Comparison of ENCODE assay signal across 8 cellular contexts in genomic region chr5:56328753-56329560, GRCh38.
A peak's percentile ranks its signal among the peaks of the same experiment; 100 is the strongest.
DNase-seq lines count a peak whose midpoint lies in the region; ATAC-seq and TF ChIP-seq lines count a peak whose summit lies in the region.

No MANE protein-coding gene starts in this region.

- H3K18ac ChIP-seq in neuronal stem cell (ENCODE audit: low read length): no peak overlapping the region

- no peaks in the 10 kb centered on the region for H3K27me3 ChIP-seq in neuronal stem cell (ENCODE audit: control insufficient read depth in 3 of 3, insufficient read depth in 3 of 3, low read depth in 1 of 3, low read length in 3 of 3)
- no peaks in the 10 kb centered on the region for H3K27me3 ChIP-seq in ascending aorta

- no peaks in the 10 kb centered on the region for H3K36me3 ChIP-seq in neuronal stem cell (replicated peaks in 1 of 2; ENCODE audit: control insufficient read depth in 2 of 2, insufficient read depth in 2 of 2, low read length in 2 of 2)
- H3K36me3 ChIP-seq in ascending aorta: no peaks in the 10 kb centered on the region

- H4K91ac ChIP-seq in neuronal stem cell (ENCODE audit: low read depth, low read length, poor library complexity): no peak overlapping the region

- TF ChIP-seq CTCF in endothelial cell (IDR thresholded peaks at IDR 0.05; ENCODE audit: unreplicated experiment): no peak
- TF ChIP-seq CTCF in ascending aorta (IDR thresholded peaks at IDR 0.05): no peak

- H3K27ac ChIP-seq in neuronal stem cell (replicated peaks; ENCODE audit: low read length) (no peak overlapping the region), ascending aorta (no peak overlapping the region)

- peak overlapping the region; percentile 87 for H3K27ac Mint-ChIP-seq in activated CD8-positive, alpha-beta memory T cell treated with anti-CD3 and anti-CD28 coated beads, Interleukin-2, amount 10 ng/mL, durations not matched to agents 7 days and 5 days
- H3K27ac Mint-ChIP-seq in memory B cell: peak overlapping the region; percentile 93
- no peak overlapping the region for H3K27ac Mint-ChIP-seq in endothelial cell (ENCODE audit: unreplicated experiment)

- no peak overlapping the region for H2BK15ac ChIP-seq in neuronal stem cell (ENCODE audit: low read length)

- no peak overlapping the region for H2AK5ac ChIP-seq in neuronal stem cell (ENCODE audit: low read depth, low read length)

- peaks cover 0 to 9% of the 10 kb centered on the region in 2 donors for H3K4me1 ChIP-seq in neuronal stem cell (ENCODE audit: control insufficient read depth in 2 of 2, insufficient read depth in 1 of 2, low read depth in 1 of 2, low read length in 2 of 2)
- H3K4me1 ChIP-seq in ascending aorta: peaks cover 3% of the 10 kb centered on the region in 2 donors

- no peak overlapping the region for H3K9ac ChIP-seq in neuronal stem cell (ENCODE audit: low read depth, low read length, poor library complexity)

- H3K4me1 Mint-ChIP-seq in activated CD8-positive, alpha-beta memory T cell treated with anti-CD3 and anti-CD28 coated beads, Interleukin-2, amount 10 ng/mL, durations not matched to agents 7 days and 5 days: peaks cover 56% of the 10 kb centered on the region
- H3K4me1 Mint-ChIP-seq in memory B cell (peaks cover 51% of the 10 kb centered on the region), endothelial cell (ENCODE audit: unreplicated experiment) (peaks cover 25% of the 10 kb centered on the region)

- H3K9me3 Mint-ChIP-seq in activated CD8-positive, alpha-beta memory T cell treated with anti-CD3 and anti-CD28 coated beads, Interleukin-2, amount 10 ng/mL, durations not matched to agents 7 days and 5 days (ENCODE audit: low read depth): peaks cover 4% of the 10 kb centered on the region
- peaks cover 2% of the 10 kb centered on the region for H3K9me3 Mint-ChIP-seq in memory B cell
- H3K9me3 Mint-ChIP-seq in endothelial cell (ENCODE audit: unreplicated experiment): peaks cover under 1% of the 10 kb centered on the region

- H2AFZ ChIP-seq in neuronal stem cell (ENCODE audit: low read length): no peak overlapping the region

- H3K36me3 Mint-ChIP-seq in activated CD8-positive, alpha-beta memory T cell treated with anti-CD3 and anti-CD28 coated beads, Interleukin-2, amount 10 ng/mL, durations not matched to agents 7 days and 5 days: peaks cover 8% of the 10 kb centered on the region
- H3K36me3 Mint-ChIP-seq in memory B cell (peaks cover under 1% of the 10 kb centered on the region), endothelial cell (ENCODE audit: low read depth, unreplicated experiment) (no peaks in the 10 kb centered on the region)

- H3K4me3 Mint-ChIP-seq in activated CD8-positive, alpha-beta memory T cell treated with anti-CD3 and anti-CD28 coated beads, Interleukin-2, amount 10 ng/mL, durations not matched to agents 7 days and 5 days: peak overlapping the region; percentile 21
- H3K4me3 Mint-ChIP-seq in memory B cell (peak overlapping the region; percentile 54), endothelial cell (ENCODE audit: unreplicated experiment) (no peak overlapping the region)

- ATAC-seq in GM19328 (IDR thresholded peaks at IDR 0.05; ENCODE audit: unreplicated experiment): peak; percentile 51
- ATAC-seq in HG03439 (IDR thresholded peaks at IDR 0.05; ENCODE audit: unreplicated experiment): peak; percentile 66
- peak; percentile 52 for ATAC-seq in activated CD8-positive, alpha-beta memory T cell treated with anti-CD3 and anti-CD28 coated beads, Interleukin-2, amount 10 ng/mL, durations not matched to agents 7 days and 5 days
- peak; percentile 80 for ATAC-seq in memory B cell (ENCODE audit: low read depth)

- no peak overlapping the region for H3K4me2 ChIP-seq in neuronal stem cell (ENCODE audit: insufficient read depth, low read length, poor library complexity, severe bottlenecking)

- H3K27me3 Mint-ChIP-seq in activated CD8-positive, alpha-beta memory T cell treated with anti-CD3 and anti-CD28 coated beads, Interleukin-2, amount 10 ng/mL, durations not matched to agents 7 days and 5 days: no peaks in the 10 kb centered on the region
- H3K27me3 Mint-ChIP-seq in memory B cell: no peaks in the 10 kb centered on the region
- peaks cover 4% of the 10 kb centered on the region for H3K27me3 Mint-ChIP-seq in endothelial cell (ENCODE audit: unreplicated experiment)

- H2BK5ac ChIP-seq in neuronal stem cell (ENCODE audit: low read length): no peak overlapping the region

- no peaks in the 10 kb centered on the region for H3K79me1 ChIP-seq in neuronal stem cell (ENCODE audit: low read depth, low read length)

- H3K4me3 ChIP-seq in neuronal stem cell (ENCODE audit: low read length in 2 of 2) (no peak overlapping the region), ascending aorta (no peak overlapping the region)

- WGBS in neuronal stem cell (ENCODE audit: extremely low coverage in 2 of 2, insufficient read length in 2 of 2, insufficient replicate concordance in 1 of 2), 2 donors: no CpG with 5 or more reads among the region's 3 CpGs

- H2BK12ac ChIP-seq in neuronal stem cell (ENCODE audit: low read length): no peak overlapping the region

- H3K9me3 ChIP-seq in neuronal stem cell (replicated peaks in 1 of 2; ENCODE audit: control insufficient read depth in 2 of 2, insufficient read depth in 1 of 2, low read depth in 1 of 2, low read length in 2 of 2) (peaks cover 0 to 2% of the 10 kb centered on the region in 2 donors), ascending aorta (no peaks in the 10 kb centered on the region)

- CTCF ChIA-PET in activated CD8-positive, alpha-beta memory T cell treated with anti-CD3 and anti-CD28 coated beads, Interleukin-2, amount 10 ng/mL, durations not matched to agents 7 days and 5 days (lab: Charles Lee): interaction anchor here (0.7 to 1.6 kb wide), 9 partner anchors 8 to 702 kb away, joined by 3 to 5 read pairs (median 3); partner anchors contain the start of gene SETD9

- no peak overlapping the region for H3K14ac ChIP-seq in neuronal stem cell (ENCODE audit: low read length)

- H3K23ac ChIP-seq in neuronal stem cell (ENCODE audit: low read depth, low read length, poor library complexity): no peak overlapping the region

- intact Hi-C loops in ascending aorta (cut with DNase I): no loop called here

- peak; percentile 69 for DNase-seq in activated CD8-positive, alpha-beta memory T cell treated with anti-CD3 and anti-CD28 coated beads, Interleukin-2, amount 10 ng/mL, durations not matched to agents 7 days and 5 days
- DNase-seq in memory B cell (ENCODE audit: low spot score in 2 of 2) (no peak), endothelial cell (ENCODE audit: low spot score) (no peak), neuronal stem cell (ENCODE audit: low spot score) (no peak), ascending aorta (ENCODE audit: low spot score in 2 of 2) (no peak), NCI-H345 treated with DMSO at 0.1 percent for 48 hours (lab: John Stamatoyannopoulos, UW; ENCODE audit: unreplicated experiment) (no peak)

- H2BK120ac ChIP-seq in neuronal stem cell (ENCODE audit: low read depth, low read length): no peak overlapping the region

- no peak overlapping the region for H3K4ac ChIP-seq in neuronal stem cell (ENCODE audit: low read length)

- H4K8ac ChIP-seq in neuronal stem cell (ENCODE audit: low read depth, low read length): no peak overlapping the region
